ENCODE assay signal across 36 cellular contexts in genomic region chr6:36807143-36807542, GRCh38. TPM values are rescaled to one million over a fixed set of nuclear protein-coding genes. Genes with fewer than 3 reads are reported as not detected.
DNase-seq lines count a peak whose midpoint lies in the region; ATAC-seq, FAIRE-seq and TF ChIP-seq lines count a peak whose summit lies in the region.
"Had no signal": no experiment of that assay in that cellular context is flagged by ENCODE, and none has a peak within 500 bp of the region (broad histone marks: within the 10 kb centered on the region; RNA-seq: fewer than 3 reads in every experiment).

No MANE protein-coding gene starts in this region.

- TF ChIP-seq CTCF in HepG2 (CRISPR knock-in tag; IDR thresholded peaks at IDR 0.05) (no peak), right lobe of liver (IDR thresholded peaks at IDR 0.05) (no peak), K562 (IDR thresholded peaks at IDR 0.05 in 2 of 3, conservative IDR thresholded peaks at IDR 0.05 in 1 of 3; ENCODE audit: insufficient read depth in 2 of 3, low read depth in 1 of 3, low read length in 3 of 3) (no peak), endothelial cell (IDR thresholded peaks at IDR 0.05; ENCODE audit: unreplicated experiment) (no peak)

- TF ChIP-seq EP300 in HepG2 (IDR thresholded peaks at IDR 0.05; ENCODE audit: low read depth in 2 of 2, low read length in 2 of 2) (no peak), HepG2 (CRISPR knock-in tag; IDR thresholded peaks at IDR 0.05; ENCODE audit: borderline replicate concordance) (no peak), K562 (IDR thresholded peaks at IDR 0.05; ENCODE audit: low read length) (no peak)

- H3K9me1 ChIP-seq in K562 (ENCODE audit: control insufficient read depth, insufficient read depth, low read length): no peaks in the 10 kb centered on the region

- no peak for TF ChIP-seq RAD21 in HepG2 (CRISPR knock-in tag; IDR thresholded peaks at IDR 0.05)
- no peak for TF ChIP-seq RAD21 in K562 (CRISPR knock-in tag; conservative IDR thresholded peaks at IDR 0.05 in 1 of 2, IDR thresholded peaks at IDR 0.05 in 1 of 2)

- peak overlapping the region; percentile 14 for H3K27ac Mint-ChIP-seq in endothelial cell (ENCODE audit: unreplicated experiment)
- H3K27ac Mint-ChIP-seq: B cell; CD4-positive, alpha-beta memory T cell; CD4-positive, alpha-beta T cell; CD8-positive, alpha-beta T cell had no signal

- in situ Hi-C loops in HepG2 (cut with HindIII; ENCODE audit: extremely low pct_ligation_motif_present, low pct_unique_long_range_greater_than_20kb): no loop called here
- in situ Hi-C loops in K562 (cut with MboI): no loop called here

- H4K20me1 ChIP-seq in HepG2 (ENCODE audit: insufficient read depth, low read length) (no peaks in the 10 kb centered on the region), K562 (replicated peaks; ENCODE audit: control insufficient read depth, insufficient read depth, low read length) (0 out of 2 replicates have a peak, but pooled peaks cover 3% of the 10 kb centered on the region)
- H4K20me1 ChIP-seq: BLaER1; BLaER1 treated with 17β-estradiol and CSF1 and Interleukin-3, amounts not matched to agents 10 nM and 100 nM had no signal

- POLR2A ChIA-PET in HepG2 (lab: Yijun Ruan, JAX) (no interaction called here), K562 (lab: Yijun Ruan, JAX) (interaction anchor here (0.6 to 1.0 kb wide), 3 partner anchors 65 to 288 kb away, joined by 3 read pairs; no protein-coding TSS in a partner anchor)

- H3K9me3 Mint-ChIP-seq in endothelial cell (ENCODE audit: unreplicated experiment): no peaks in the 10 kb centered on the region
- H3K9me3 Mint-ChIP-seq: CD4-positive, alpha-beta memory T cell; CD4-positive, alpha-beta T cell; CD8-positive, alpha-beta T cell had no signal

- H3K4me2 ChIP-seq in HepG2 (ENCODE audit: low read depth, low read length) (0 out of 2 replicates have a peak overlapping the region, but pooled peaks have one; percentile 52), K562 (ENCODE audit: insufficient read depth, low read length) (no peak overlapping the region)
- H3K4me2 ChIP-seq: A549; BLaER1; BLaER1 treated with 17β-estradiol and CSF1 and Interleukin-3, amounts not matched to agents 10 nM and 100 nM had no signal

- H3K79me2 ChIP-seq in HepG2 (ENCODE audit: insufficient read depth, low read length) (no peaks in the 10 kb centered on the region), K562 (ENCODE audit: control insufficient read depth, insufficient read depth, low read length) (no peaks in the 10 kb centered on the region)

- H2AFZ ChIP-seq in HepG2 (ENCODE audit: low read length): no peak overlapping the region
- H2AFZ ChIP-seq in K562 (ENCODE audit: low read depth, low read length): no peak overlapping the region

- H3K4me3 Mint-ChIP-seq in endothelial cell (ENCODE audit: unreplicated experiment): no peak overlapping the region
- H3K4me3 Mint-ChIP-seq: B cell; CD14-positive monocyte; CD4-positive, alpha-beta memory T cell; CD4-positive, alpha-beta T cell; CD4-positive, CD25-positive, alpha-beta regulatory T cell; CD8-positive, alpha-beta memory T cell; CD8-positive, alpha-beta T cell had no signal

- intact Hi-C loops in HepG2 (cut with micrococcal nuclease; ENCODE audit: unreplicated experiment) (no loop called here), right lobe of liver (cut with DNase I) (no loop called here), K562 (cut with micrococcal nuclease) (no loop called here)

- H3K27me3 Mint-ChIP-seq in endothelial cell (ENCODE audit: unreplicated experiment): peaks cover 13% of the 10 kb centered on the region

- peaks cover 4% of the 10 kb centered on the region for H3K36me3 Mint-ChIP-seq in endothelial cell (ENCODE audit: low read depth, unreplicated experiment)
- H3K36me3 Mint-ChIP-seq: CD14-positive monocyte; CD4-positive, alpha-beta memory T cell; CD4-positive, CD25-positive, alpha-beta regulatory T cell; CD8-positive, alpha-beta memory T cell; CD8-positive, alpha-beta T cell had no signal

- no TSS peak for BruUV-seq in HepG2 (replicated peaks; lab: Mats Ljungman, UMichigan)
- BruUV-seq in K562 (replicated peaks; lab: Mats Ljungman, UMichigan): no TSS peak

- no peak for ATAC-seq in HepG2
- no peak for ATAC-seq in right lobe of liver
- ATAC-seq in K562: no peak
- no peak for ATAC-seq in HG02610 (IDR thresholded peaks at IDR 0.05; ENCODE audit: unreplicated experiment)
- ATAC-seq in HG02588 (IDR thresholded peaks at IDR 0.05; ENCODE audit: unreplicated experiment): no peak
- ATAC-seq: A549; CD8-positive, alpha-beta T cell had no signal

- H3K4me1 Mint-ChIP-seq in endothelial cell (ENCODE audit: unreplicated experiment): peaks cover 45% of the 10 kb centered on the region
- H3K4me1 Mint-ChIP-seq: B cell; CD14-positive monocyte; CD4-positive, alpha-beta memory T cell; CD4-positive, CD25-positive, alpha-beta regulatory T cell; CD8-positive, alpha-beta memory T cell had no signal

- peaks cover 32% of the 10 kb centered on the region for H3K4me1 ChIP-seq in HepG2 (ENCODE audit: insufficient read depth, low read length)
- H3K4me1 ChIP-seq in right lobe of liver: no peaks in the 10 kb centered on the region
- H3K4me1 ChIP-seq in K562 (replicated peaks in 1 of 2; ENCODE audit: control insufficient read depth in 2 of 2, insufficient read depth in 2 of 2, low read length in 2 of 2): peaks cover 0 to 2% of the 10 kb centered on the region in 2 experiments; a peak in 2 of 5 replicates
- H3K4me1 ChIP-seq: A549, Caco-2 had no signal

- H3K4me3 ChIP-seq in HepG2 (replicated peaks in 1 of 3; ENCODE audit: insufficient read depth in 1 of 3, low read depth in 2 of 3, low read length in 3 of 3) (no peak overlapping the region), right lobe of liver (no peak overlapping the region), K562 (no peak overlapping the region)
- H3K4me3 ChIP-seq: A549; BLaER1; BLaER1 treated with 17β-estradiol and CSF1 and Interleukin-3, amounts not matched to agents 10 nM and 100 nM had no signal

- 29% methylated on average over 5 of the region's 5 CpGs for WGBS in HepG2 (ENCODE audit: low lambda C conversion rate)
- WGBS in right lobe of liver (ENCODE audit: insufficient coverage, low coverage, low lambda C conversion rate, missing lambda C conversion rate): 61% methylated on average over 5 of the region's 5 CpGs
- WGBS in K562 (ENCODE audit: insufficient coverage, low coverage, missing lambda C conversion rate): 5% methylated on average over 5 of the region's 5 CpGs

- H3K27ac ChIP-seq in HepG2 (ENCODE audit: extremely low read length, insufficient read depth, low read length): no peak overlapping the region
- no peak overlapping the region for H3K27ac ChIP-seq in right lobe of liver
- no peak overlapping the region for H3K27ac ChIP-seq in K562 (ENCODE audit: extremely low read depth, low read depth, low read length)
- H3K27ac ChIP-seq: 22Rv1; A549; BLaER1; BLaER1 treated with 17β-estradiol and CSF1 and Interleukin-3, amounts not matched to agents 10 nM and 100 nM; C4-2B had no signal

- CTCF ChIA-PET in HepG2 (lab: Yijun Ruan, JAX; ENCODE audit: low intra/inter-chr PET ratio, low total read pairs): no interaction called here
- CTCF ChIA-PET in K562 (lab: Yijun Ruan, JAX; ENCODE audit: low intra/inter-chr PET ratio): no interaction called here

- DNase-seq in HepG2 (ENCODE audit: low spot score) (no peak), right lobe of liver (no peak), K562 (ENCODE audit: extremely low read depth in 1 of 4, low spot score in 3 of 4) (no peak), endothelial cell (ENCODE audit: low spot score) (no peak)
- DNase-seq: 8988T; ACHN; AML-193; BE2C; C1 segment of cervical spinal cord; Caco-2; Calu3; CD4-positive, alpha-beta memory T cell; CD4-positive, alpha-beta T cell; CD4-positive, CD25-positive, alpha-beta regulatory T cell; CD8-positive, alpha-beta memory T cell; CD8-positive, alpha-beta T cell; COR-L47; DMS 273 treated with DMSO at 0.1 percent for 48 hours; DMS153; DMS53; DMS79; DMS79 treated with DMSO at 0.1 percent for 48 hours; DND-41; EL had no signal

- peaks cover 4 to 44% of the 10 kb centered on the region in 2 experiments; a peak in 4 of 5 replicates for H3K27me3 ChIP-seq in HepG2 (ENCODE audit: control insufficient read depth in 1 of 2, insufficient read depth in 2 of 2, low read length in 2 of 2)
- no peaks in the 10 kb centered on the region for H3K27me3 ChIP-seq in right lobe of liver
- peaks cover 7 to 21% of the 10 kb centered on the region in 2 experiments for H3K27me3 ChIP-seq in K562 (ENCODE audit: control insufficient read depth in 2 of 2, insufficient read depth in 2 of 2, low read length in 2 of 2)
- H3K27me3 ChIP-seq: BE2C; BLaER1; BLaER1 treated with 17β-estradiol and CSF1 and Interleukin-3, amounts not matched to agents 10 nM and 100 nM had no signal

- H3K9ac ChIP-seq in HepG2 (ENCODE audit: insufficient read depth, low read depth, low read length) (no peak overlapping the region), K562 (ENCODE audit: insufficient read depth in 1 of 2, low read depth in 2 of 2, low read length in 2 of 2) (no peak overlapping the region)
- H3K9ac ChIP-seq: BLaER1; BLaER1 treated with 17β-estradiol and CSF1 and Interleukin-3, amounts not matched to agents 10 nM and 100 nM had no signal

- FAIRE-seq in HepG2 (lab: Jason Lieb, UNC): peak; percentile 28
- no peak for FAIRE-seq in K562 (lab: Jason Lieb, UNC)
- FAIRE-seq: A204.1, A549, D721Med had no signal

- H3K9me3 ChIP-seq in HepG2 (ENCODE audit: low read length) (no peaks in the 10 kb centered on the region), right lobe of liver (no peaks in the 10 kb centered on the region), K562 (replicated peaks; ENCODE audit: control insufficient read depth, insufficient read depth, low read depth, low read length) (no peaks in the 10 kb centered on the region)
- H3K9me3 ChIP-seq: A549; BE2C; BLaER1; BLaER1 treated with 17β-estradiol and CSF1 and Interleukin-3, amounts not matched to agents 10 nM and 100 nM; Caco-2 had no signal

- TF ChIP-seq POLR2A in HepG2 (IDR thresholded peaks at IDR 0.05; ENCODE audit: insufficient read depth in 1 of 2, low read depth in 2 of 2, low read length in 2 of 2) (no peak), right lobe of liver (IDR thresholded peaks at IDR 0.05) (no peak), K562 (conservative IDR thresholded peaks at IDR 0.05) (no peak)

- H3K36me3 ChIP-seq in HepG2 (replicated peaks in 1 of 2; ENCODE audit: control insufficient read depth in 1 of 2, insufficient read depth in 2 of 2, low read length in 2 of 2) (no peaks in the 10 kb centered on the region), right lobe of liver (no peaks in the 10 kb centered on the region), K562 (ENCODE audit: control insufficient read depth, insufficient read depth, low read length) (no peaks in the 10 kb centered on the region)
- H3K36me3 ChIP-seq: BE2C; BLaER1; BLaER1 treated with 17β-estradiol and CSF1 and Interleukin-3, amounts not matched to agents 10 nM and 100 nM had no signal

RNA-seq across cellular contexts. Expression of gene CPNE5, which starts 32.1 kb away (rescaled TPM):
- total RNA-seq in HepG2 (2016; rRNA removed; fragmentation: Illumina TruSeq; extraction: Trizol) (not detected in 2 replicates), right lobe of liver (under 1 TPM; 0.12 to 0.84 (median 0.23) TPM), K562 (2014; rRNA removed) (0.18 TPM in 1 of 2 replicates, not detected in the other), K562 (2014; rRNA removed; fragmentation: Illumina TruSeq; extraction: Trizol) (not detected in 2 replicates), K562 (2015; rRNA removed; fragmentation: Illumina TruSeq; extraction: Trizol) (0.14 TPM in 1 of 2 replicates, not detected in the other), K562 (2021) (0.47 and 0.49 TPM in 2 replicates), endothelial cell (ENCODE audit: unreplicated experiment) (24.9 TPM)
- total RNA-seq in HepG2 (2016; cell fraction: cytosol; rRNA removed; fragmentation: Illumina TruSeq; extraction: Trizol; ENCODE audit: low read depth): not detected in 2 replicates
- not detected in 2 replicates for total RNA-seq in HepG2 (2016; cell fraction: insoluble cytoplasmic fraction; rRNA removed; fragmentation: Illumina TruSeq; extraction: Trizol)
- total RNA-seq in HepG2 (2016; cell fraction: membrane; rRNA removed; fragmentation: Illumina TruSeq; extraction: Trizol): not detected in 2 replicates
- not detected in 2 replicates for total RNA-seq in HepG2 (2016; cell fraction: nucleus; rRNA removed; fragmentation: Illumina TruSeq; extraction: Trizol)
- polyA plus RNA-seq in HepG2 (2011; rRNA removed) (0.10 and 0.16 TPM in 2 replicates), K562 (2011; rRNA removed) (0.46 and 0.61 TPM in 2 replicates), K562 (2014; fragmentation: Illumina TruSeq; extraction: Trizol) (0.43 TPM in 1 of 2 replicates, not detected in the other), K562 (2014; fragmentation: Nextera tagmentation; extraction: Ambion mirVana) (1 to 10 TPM in 1 of 2 experiments, under 1 TPM in 1; 0.21 to 1.0 TPM), K562 (2014; rRNA removed) (0.69 TPM in 1 of 2 replicates, not detected in the other)
- 0.15 TPM in 1 of 2 replicates, not detected in the other for polyA plus RNA-seq in HepG2 (2011; cell fraction: cytosol; rRNA removed)
- polyA plus RNA-seq in HepG2 (2011; cell fraction: nucleus; rRNA removed): 0.36 and 0.40 TPM in 2 replicates
- polyA plus RNA-seq in HepG2 (2012): 0.05 and 0.16 TPM in 2 replicates
- not detected in 2 replicates for polyA plus RNA-seq in HepG2 (2016; cell fraction: cytosol; fragmentation: Illumina TruSeq; extraction: Trizol; ENCODE audit: low read depth)
- polyA plus RNA-seq in HepG2 (2016; cell fraction: insoluble cytoplasmic fraction; fragmentation: Illumina TruSeq; extraction: Trizol; ENCODE audit: low read depth): not detected in 2 replicates
- not detected in 2 replicates for polyA plus RNA-seq in HepG2 (2016; cell fraction: membrane; fragmentation: Illumina TruSeq; extraction: Trizol; ENCODE audit: low read depth)
- not detected in 2 replicates for polyA plus RNA-seq in HepG2 (2016; cell fraction: nucleus; fragmentation: Illumina TruSeq; extraction: Trizol; ENCODE audit: insufficient read depth, low read depth)
- 0.26 TPM in 1 of 2 replicates, not detected in the other for polyA minus RNA-seq in HepG2 (2011; rRNA and poly(A)+ RNA removed; ENCODE audit: low replicate concordance)
- polyA minus RNA-seq in HepG2 (2011; cell fraction: cytosol; rRNA and poly(A)+ RNA removed): not detected in 2 replicates
- not detected in 2 replicates for polyA minus RNA-seq in HepG2 (2011; cell fraction: nucleus; rRNA and poly(A)+ RNA removed)
- total RNA-seq in K562 (2011; cell fraction: chromatin; rRNA removed; ENCODE audit: low replicate concordance): 1.5 and 2.5 TPM in 2 replicates
- 0.66 and 1.5 TPM in 2 replicates for total RNA-seq in K562 (2011; cell fraction: nucleolus; rRNA removed)
- total RNA-seq in K562 (2011; cell fraction: nucleoplasm; rRNA removed): 1.2 and 1.6 TPM in 2 replicates
- 0.19 and 0.31 TPM in 2 replicates for polyA plus RNA-seq in K562 (2011; cell fraction: cytosol; rRNA removed)
- 1.2 and 1.9 TPM in 2 replicates for polyA plus RNA-seq in K562 (2011; cell fraction: nucleus; rRNA removed)
- polyA plus RNA-seq in K562 (2012): 0.33 and 1.8 TPM in 2 replicates
- 0.67 TPM in 1 of 2 replicates, not detected in the other for polyA minus RNA-seq in K562 (2011; rRNA and poly(A)+ RNA removed)
- polyA minus RNA-seq in K562 (2011; cell fraction: cytosol; rRNA and poly(A)+ RNA removed): not detected in 2 replicates
- 0.78 and 0.81 TPM in 2 replicates for polyA minus RNA-seq in K562 (2011; cell fraction: nucleus; rRNA and poly(A)+ RNA removed)
- total RNA-seq: A172, Caco-2, Calu3 had no signal

Comparison
In these comparisons a context has a peak if more than half of its experiments do, and no peak if none do; other contexts are left out.
1. Of the 241 proteins assayed by ChIP-seq in both HepG2 and K562: peak only in HepG2: none; only in K562: ESRRA; in both: none; in neither: 240.